ENCODE assay signal across 8 cellular contexts in genomic region chr12:111369496-111370220, GRCh38. TPM values are rescaled to one million over a fixed set of nuclear protein-coding genes. Genes with fewer than 3 reads are reported as not detected.
A peak's percentile ranks its signal among the peaks of the same experiment; 100 is the strongest.
DNase-seq lines count a peak whose midpoint lies in the region; TF ChIP-seq lines count a peak whose summit lies in the region.

No MANE protein-coding gene starts in this region.

- in situ Hi-C loops in G401 (cut with HindIII; ENCODE audit: low sequenced_read_pairs): no loop called here

- H3K36me3 ChIP-seq in Peyer's patch (peaks cover 0 to 14% (median 0%) of the 10 kb centered on the region in 3 donors), esophagus squamous epithelium (peaks cover 0 to 19% (median 0%) of the 10 kb centered on the region in 3 donors), rectal smooth muscle tissue (ENCODE audit: control insufficient read depth, insufficient read depth, low read length) (peaks cover 6% of the 10 kb centered on the region)

- H3K27ac ChIP-seq in Peyer's patch (peak overlapping the region in 3 of 4 donors; percentile 32 to 83 (median 81)), esophagus squamous epithelium (peak overlapping the region in 3 of 4 donors; percentile 12 to 79 (median 47)), rectal smooth muscle tissue (ENCODE audit: low read depth, low read length) (no peak overlapping the region)

- intact Hi-C loops in esophagus squamous epithelium (cut with DNase I): no loop called here

- 35 to 38% methylated on average over 13 of the region's 13 CpGs for WGBS in esophagus squamous epithelium, 2 donors

- DNase-seq in Peyer's patch (no peak), esophagus squamous epithelium (lab: John Stamatoyannopoulos, UW) (no peak), NCI-H82 (lab: John Stamatoyannopoulos, UW) (no peak), HuH-7.5 (ENCODE audit: low spot score) (no peak), G401 (ENCODE audit: low spot score) (no peak), NCI-H226 (no peak)

- no peak for TF ChIP-seq CTCF in Peyer's patch (IDR thresholded peaks at IDR 0.05)
- no peak for TF ChIP-seq CTCF in esophagus squamous epithelium (IDR thresholded peaks at IDR 0.05)

- H3K9ac ChIP-seq in rectal smooth muscle tissue (ENCODE audit: low read length): no peak overlapping the region

- no peaks in the 10 kb centered on the region for H3K9me3 ChIP-seq in Peyer's patch
- no peaks in the 10 kb centered on the region for H3K9me3 ChIP-seq in esophagus squamous epithelium

- H3K4me1 ChIP-seq in Peyer's patch (peaks cover 0 to 31% (median 8%) of the 10 kb centered on the region in 4 donors), esophagus squamous epithelium (peaks cover 19 to 32% (median 21%) of the 10 kb centered on the region in 3 donors), rectal smooth muscle tissue (ENCODE audit: control insufficient read depth, insufficient read depth, low read length) (peaks cover 3% of the 10 kb centered on the region)

- H3K4me3 ChIP-seq in GM08714 (ENCODE audit: low read length) (peak overlapping the region; percentile 65), Peyer's patch (peak overlapping the region; percentile 74 to 95 (median 83)), esophagus squamous epithelium (peak overlapping the region; percentile 73 to 92 (median 82)), rectal smooth muscle tissue (ENCODE audit: low read length) (peak overlapping the region; percentile 98)

- H3K27me3 ChIP-seq in Peyer's patch (no peaks in the 10 kb centered on the region), esophagus squamous epithelium (no peaks in the 10 kb centered on the region), rectal smooth muscle tissue (ENCODE audit: control insufficient read depth, insufficient read depth, low read length) (no peaks in the 10 kb centered on the region)

- TF ChIP-seq POLR2A in Peyer's patch (IDR thresholded peaks at IDR 0.05): no peak
- TF ChIP-seq POLR2A in esophagus squamous epithelium (IDR thresholded peaks at IDR 0.05): no peak

RNA-seq across cellular contexts. Expression of gene PHETA1, which starts 0.8 kb away (rescaled TPM):
- total RNA-seq in Peyer's patch: 10 to 100 TPM; 43.2 to 64.6 (median 51.0) TPM
- 10 to 100 TPM in 1 of 4 donors, 1 to 10 TPM in 3; 6.9 to 29.9 (median 7.8) TPM for total RNA-seq in esophagus squamous epithelium
- total RNA-seq in G401 (2014; rRNA removed; shearing (Covaris generic)): 10.3 and 16.9 TPM in 2 replicates

RNA-seq across cellular contexts. Expression of gene SH2B3, which starts 36.1 kb away (rescaled TPM):
- 10 to 100 TPM in 2 of 4 donors, 1 to 10 TPM in 2; 4.4 to 37.1 (median 8.4) TPM for total RNA-seq in Peyer's patch
- 10 to 100 TPM in 1 of 4 donors, 1 to 10 TPM in 3; 3.3 to 16.2 (median 5.6) TPM for total RNA-seq in esophagus squamous epithelium
- total RNA-seq in G401 (2014; rRNA removed; shearing (Covaris generic)): 5.7 and 9.9 TPM in 2 replicates
